In genomic region chr12:50313256-50313931, GRCh38 we compare ENCODE assay signal across 20 cellular contexts.
"Had no signal": no experiment of that assay in that cellular context is flagged by ENCODE, and none has a peak within 500 bp of the region (broad histone marks: within the 10 kb centered on the region; RNA-seq: fewer than 3 reads in every experiment).

No MANE protein-coding gene starts in this region.

- ATAC-seq: naive thymus-derived CD8-positive, alpha-beta T cell; stimulated activated naive B cell treated with anti-CD40 and anti-IgM and Interleukin-4, amounts not matched to agents 10 μg/mL and 1 μg/mL and 100 μg/mL, for 72 hours had no signal

- H3K27ac Mint-ChIP-seq: activated CD4-positive, alpha-beta memory T cell treated with anti-CD3 and anti-CD28 coated beads, Interleukin-2, amount 10 ng/mL, durations not matched to agents 7 days and 5 days; activated naive CD8-positive, alpha-beta T cell treated with anti-CD3 and anti-CD28 coated beads for 36 hours; activated T-cell treated with anti-CD3 and anti-CD28 coated beads, Interleukin-2, amount 50 U/mL, for 72 hours; dendritic cell treated with granulocyte-macrophage colony-stimulating factor and Interleukin-4, amounts not matched to agents 40 ng/mL and 50 ng/mL, for 4 days; memory B cell; naive thymus-derived CD8-positive, alpha-beta T cell; stimulated activated naive B cell treated with anti-CD40 and anti-IgM and Interleukin-4, amounts not matched to agents 10 μg/mL and 1 μg/mL and 100 μg/mL, for 72 hours had no signal

- H3K9me3 Mint-ChIP-seq: activated CD4-positive, alpha-beta memory T cell treated with anti-CD3 and anti-CD28 coated beads, Interleukin-2, amount 10 ng/mL, durations not matched to agents 7 days and 5 days; activated naive CD8-positive, alpha-beta T cell treated with anti-CD3 and anti-CD28 coated beads for 36 hours; activated T-cell treated with anti-CD3 and anti-CD28 coated beads, Interleukin-2, amount 50 U/mL, for 72 hours; dendritic cell treated with granulocyte-macrophage colony-stimulating factor and Interleukin-4, amounts not matched to agents 40 ng/mL and 50 ng/mL, for 4 days; naive thymus-derived CD8-positive, alpha-beta T cell; stimulated activated naive B cell treated with anti-CD40 and anti-IgM and Interleukin-4, amounts not matched to agents 10 μg/mL and 1 μg/mL and 100 μg/mL, for 72 hours had no signal

- H3K36me3 ChIP-seq: brain microvascular endothelial cell, left ventricle myocardium inferior, neutrophil, thyroid gland, uterus had no signal

- DNase-seq: activated CD4-positive, alpha-beta memory T cell treated with anti-CD3 and anti-CD28 coated beads, Interleukin-2, amount 10 ng/mL, durations not matched to agents 7 days and 5 days; activated CD4-positive, CD25-positive, alpha-beta regulatory T cell treated with anti-CD3 and anti-CD28 coated beads, Interleukin-2, amount 50 U/mL, for 72 hours; activated naive CD8-positive, alpha-beta T cell treated with anti-CD3 and anti-CD28 coated beads for 36 hours; activated T-cell treated with anti-CD3 and anti-CD28 coated beads, Interleukin-2, amount 50 U/mL, for 72 hours; anterior cingulate cortex; brain microvascular endothelial cell; cerebellar nuclear complex; effector memory CD4-positive, alpha-beta T cell; erythroblast; hippocampal formation; left ventricle myocardium inferior; naive thymus-derived CD8-positive, alpha-beta T cell; stimulated activated CD4-positive, alpha-beta T cell treated with anti-CD3 and anti-CD28 coated beads, Interleukin-2, amount 100 ng/mL, for 48 hours; stimulated activated naive B cell treated with anti-CD40 and anti-IgM and Interleukin-4, amounts not matched to agents 10 μg/mL and 1 μg/mL and 100 μg/mL, for 72 hours; T1000; thyroid gland; uterus had no signal

- H3K4me1 ChIP-seq: left ventricle myocardium inferior, thyroid gland, uterus had no signal

- H3K9me3 ChIP-seq: left ventricle myocardium inferior, neutrophil, thyroid gland, uterus had no signal

- H3K4me3 ChIP-seq: left ventricle myocardium inferior, thyroid gland, uterus had no signal

- H3K4me3 Mint-ChIP-seq: activated CD4-positive, alpha-beta memory T cell treated with anti-CD3 and anti-CD28 coated beads, Interleukin-2, amount 10 ng/mL, durations not matched to agents 7 days and 5 days; activated naive CD8-positive, alpha-beta T cell treated with anti-CD3 and anti-CD28 coated beads for 36 hours; activated T-cell treated with anti-CD3 and anti-CD28 coated beads, Interleukin-2, amount 50 U/mL, for 72 hours; dendritic cell treated with granulocyte-macrophage colony-stimulating factor and Interleukin-4, amounts not matched to agents 40 ng/mL and 50 ng/mL, for 4 days; memory B cell; naive thymus-derived CD8-positive, alpha-beta T cell; stimulated activated naive B cell treated with anti-CD40 and anti-IgM and Interleukin-4, amounts not matched to agents 10 μg/mL and 1 μg/mL and 100 μg/mL, for 72 hours had no signal

- H3K27me3 ChIP-seq: brain microvascular endothelial cell, neutrophil, thyroid gland, uterus had no signal

- H3K27ac ChIP-seq: brain microvascular endothelial cell, left ventricle myocardium inferior, neutrophil, thyroid gland, uterus had no signal

- H3K36me3 Mint-ChIP-seq: activated naive CD8-positive, alpha-beta T cell treated with anti-CD3 and anti-CD28 coated beads for 36 hours had no signal

- H3K4me1 Mint-ChIP-seq: activated naive CD8-positive, alpha-beta T cell treated with anti-CD3 and anti-CD28 coated beads for 36 hours; memory B cell; naive thymus-derived CD8-positive, alpha-beta T cell; stimulated activated naive B cell treated with anti-CD40 and anti-IgM and Interleukin-4, amounts not matched to agents 10 μg/mL and 1 μg/mL and 100 μg/mL, for 72 hours had no signal

- H3K27me3 Mint-ChIP-seq: activated CD4-positive, alpha-beta memory T cell treated with anti-CD3 and anti-CD28 coated beads, Interleukin-2, amount 10 ng/mL, durations not matched to agents 7 days and 5 days; activated naive CD8-positive, alpha-beta T cell treated with anti-CD3 and anti-CD28 coated beads for 36 hours; dendritic cell treated with granulocyte-macrophage colony-stimulating factor and Interleukin-4, amounts not matched to agents 40 ng/mL and 50 ng/mL, for 4 days; memory B cell; naive thymus-derived CD8-positive, alpha-beta T cell; stimulated activated naive B cell treated with anti-CD40 and anti-IgM and Interleukin-4, amounts not matched to agents 10 μg/mL and 1 μg/mL and 100 μg/mL, for 72 hours had no signal
